In genomic region chr17:82079001-82079677, GRCh38 we compare ENCODE assay signal across 20 cellular contexts. TPM values are rescaled to one million over a fixed set of nuclear protein-coding genes. Genes with fewer than 3 reads are reported as not detected.
DNase-seq lines count a peak whose midpoint lies in the region; ATAC-seq, FAIRE-seq and TF ChIP-seq lines count a peak whose summit lies in the region.
"Had no signal": no experiment of that assay in that cellular context is flagged by ENCODE, and none has a peak within 500 bp of the region (broad histone marks: within the 10 kb centered on the region; RNA-seq: fewer than 3 reads in every experiment).

No MANE protein-coding gene starts in this region.

- 0 out of 2 replicates have a peak, but pooled peaks have one; percentile 36 for TF ChIP-seq POLR2A in GM12891 (IDR thresholded peaks at IDR 0.05; ENCODE audit: low read depth, low read length)
- peak; percentile 63; the same call in 1 of the 2 replicates for TF ChIP-seq POLR2A in GM12878 (IDR thresholded peaks at IDR 0.05; ENCODE audit: low read depth, low read length)

- no peaks in the 10 kb centered on the region for H3K4me1 ChIP-seq in CD8-positive, alpha-beta T cell (ENCODE audit: insufficient read depth, low read length)
- H3K4me1 ChIP-seq in GM12878 (ENCODE audit: control insufficient read depth, insufficient read depth, low read length) (no peaks in the 10 kb centered on the region), mesenchymal stem cell (ENCODE audit: control insufficient read depth, insufficient read depth, low read depth, low read length) (peaks cover 3% of the 10 kb centered on the region)

- H3K36me3 ChIP-seq in CD8-positive, alpha-beta T cell (ENCODE audit: insufficient read depth, low read length): peaks cover 13% of the 10 kb centered on the region
- peaks cover 11 to 43% of the 10 kb centered on the region in 2 experiments; a peak in 3 of 4 replicates for H3K36me3 ChIP-seq in GM12878 (ENCODE audit: control insufficient read depth in 2 of 2, insufficient read depth in 2 of 2, low read length in 1 of 2)
- H3K36me3 ChIP-seq in mesenchymal stem cell (ENCODE audit: control insufficient read depth in 1 of 2, insufficient read depth in 2 of 2, low read depth in 1 of 2, low read length in 2 of 2): peaks cover 58 to 77% of the 10 kb centered on the region in 2 experiments

- H3K27ac Mint-ChIP-seq in CD8-positive, alpha-beta T cell: peak overlapping the region; percentile 57
- H3K27ac Mint-ChIP-seq in stimulated activated naive CD8-positive, alpha-beta T cell treated with anti-CD3 and anti-CD28 coated beads, Interleukin-15, amount 100 ng/mL, for 72 hours: no peak overlapping the region
- H3K27ac Mint-ChIP-seq: B cell; CD8-positive, alpha-beta memory T cell; GM23338; HFFc6 had no signal

- H2BK120ac ChIP-seq in mesenchymal stem cell (ENCODE audit: low read depth, low read length): no peak overlapping the region

- H3K27me3 ChIP-seq in CD8-positive, alpha-beta T cell (ENCODE audit: insufficient read depth, low read length): no peaks in the 10 kb centered on the region
- H3K27me3 ChIP-seq in GM12878 (replicated peaks in 1 of 2; ENCODE audit: control insufficient read depth in 2 of 2, insufficient read depth in 2 of 2, low read length in 1 of 2) (no peaks in the 10 kb centered on the region), mesenchymal stem cell (ENCODE audit: control insufficient read depth in 1 of 2, insufficient read depth in 1 of 2, low read length in 2 of 2) (no peaks in the 10 kb centered on the region)
- H3K27me3 ChIP-seq: BLaER1 treated with 17β-estradiol and CSF1 and Interleukin-3, amounts not matched to agents 10 nM and 100 nM had no signal

- CTCF ChIA-PET in CD8-positive, alpha-beta T cell (lab: Charles Lee): no interaction called here
- CTCF ChIA-PET in GM12878 (lab: Yijun Ruan, JAX): no interaction called here

- no peak overlapping the region for H3K27ac ChIP-seq in CD8-positive, alpha-beta T cell (ENCODE audit: low read depth, low read length)
- no peak overlapping the region for H3K27ac ChIP-seq in GM12878 (ENCODE audit: control insufficient read depth, insufficient read depth)
- no peak overlapping the region for H3K27ac ChIP-seq in mesenchymal stem cell (ENCODE audit: low read length, poor library complexity, severe bottlenecking)
- H3K27ac ChIP-seq in coronary artery: no peak overlapping the region
- H3K27ac ChIP-seq: BLaER1 treated with 17β-estradiol and CSF1 and Interleukin-3, amounts not matched to agents 10 nM and 100 nM; KMS-11 had no signal

- peaks cover 29% of the 10 kb centered on the region for H3K79me1 ChIP-seq in mesenchymal stem cell (replicated peaks; ENCODE audit: low read length, poor library complexity, severe bottlenecking)

- H3K4me3 ChIP-seq in CD8-positive, alpha-beta T cell (ENCODE audit: low read depth, low read length): no peak overlapping the region
- H3K4me3 ChIP-seq in GM12878 (no peak overlapping the region), mesenchymal stem cell (ENCODE audit: insufficient read depth in 1 of 2, low read depth in 1 of 2, low read length in 2 of 2) (no peak overlapping the region), coronary artery (no peak overlapping the region)
- H3K4me3 ChIP-seq: BLaER1 treated with 17β-estradiol and CSF1 and Interleukin-3, amounts not matched to agents 10 nM and 100 nM; GM23338 had no signal

- H2BK15ac ChIP-seq in mesenchymal stem cell (ENCODE audit: low read depth, poor library complexity, severe bottlenecking): no peak overlapping the region

- no peaks in the 10 kb centered on the region for H3K79me2 ChIP-seq in GM12878 (ENCODE audit: control insufficient read depth, insufficient read depth, low read length)

- no peak overlapping the region for H2BK5ac ChIP-seq in mesenchymal stem cell (ENCODE audit: low read depth, low read length, poor library complexity, severe bottlenecking)

- no peak overlapping the region for H3K18ac ChIP-seq in mesenchymal stem cell (ENCODE audit: low read depth in 1 of 2, low read length in 2 of 2)

- SMC1A ChIA-PET in GM12878 (lab: Charles Lee; ENCODE audit: uncharacterized antibody, unreplicated experiment): no interaction called here

- no peak for TF ChIP-seq EP300 in GM12878 (IDR thresholded peaks at IDR 0.05; ENCODE audit: borderline replicate concordance in 1 of 2, control insufficient read depth in 1 of 2, low read depth in 2 of 2, low read length in 2 of 2)

- POLR2A ChIA-PET in CD8-positive, alpha-beta T cell (lab: Charles Lee): no interaction called here
- POLR2A ChIA-PET in GM12878 (lab: Charles Lee): no interaction called here

- FAIRE-seq in GM12891 (lab: Jason Lieb, UNC) (no peak), GM12878 (lab: Jason Lieb, UNC) (no peak)
- FAIRE-seq: D721Med, GM18507, H54 had no signal

- H3K4me2 ChIP-seq in GM12878 (ENCODE audit: control insufficient read depth, insufficient read depth) (no peak overlapping the region), mesenchymal stem cell (ENCODE audit: low read length, poor library complexity, severe bottlenecking) (no peak overlapping the region)
- H3K4me2 ChIP-seq: BLaER1 treated with 17β-estradiol and CSF1 and Interleukin-3, amounts not matched to agents 10 nM and 100 nM; GM23338; KMS-11 had no signal

- no peak overlapping the region for H2AK5ac ChIP-seq in mesenchymal stem cell (ENCODE audit: low read length, severe bottlenecking)

- peaks cover 35% of the 10 kb centered on the region for H3K36me3 Mint-ChIP-seq in CD8-positive, alpha-beta T cell

- no peaks in the 10 kb centered on the region for H3K4me1 Mint-ChIP-seq in CD8-positive, alpha-beta T cell (ENCODE audit: low read depth)
- H3K4me1 Mint-ChIP-seq in stimulated activated naive CD8-positive, alpha-beta T cell treated with anti-CD3 and anti-CD28 coated beads, Interleukin-15, amount 100 ng/mL, for 72 hours: no peaks in the 10 kb centered on the region
- H3K4me1 Mint-ChIP-seq: B cell; CD8-positive, alpha-beta memory T cell had no signal

- H2AFZ ChIP-seq in GM12878 (ENCODE audit: control insufficient read depth, low read depth, low read length) (no peak overlapping the region), mesenchymal stem cell (ENCODE audit: low read depth, low read length) (no peak overlapping the region)
- H2AFZ ChIP-seq: GM23338 had no signal

- in situ Hi-C loops in GM12878 (cut with MboI): no loop called here

- H4K91ac ChIP-seq in mesenchymal stem cell (ENCODE audit: low read length): peak overlapping the region; percentile 25

- no peak overlapping the region for H3K9ac ChIP-seq in GM12878 (ENCODE audit: control insufficient read depth, insufficient read depth, low read length)
- H3K9ac ChIP-seq in mesenchymal stem cell (ENCODE audit: low read length): no peak overlapping the region
- H3K9ac ChIP-seq: BLaER1 treated with 17β-estradiol and CSF1 and Interleukin-3, amounts not matched to agents 10 nM and 100 nM; KMS-11 had no signal

- WGBS in GM12878 (ENCODE audit: insufficient coverage, insufficient replicate concordance, low lambda C conversion rate, missing lambda C conversion rate): 99% methylated on average over 37 of the region's 47 CpGs
- WGBS in mesenchymal stem cell: 99% methylated on average over 46 of the region's 47 CpGs

- no peak overlapping the region for H3K14ac ChIP-seq in mesenchymal stem cell (ENCODE audit: low read length in 2 of 2)

- H3K4ac ChIP-seq in mesenchymal stem cell (ENCODE audit: low read depth in 1 of 2, low read length in 2 of 2): no peak overlapping the region

- H3K9me3 Mint-ChIP-seq in CD8-positive, alpha-beta T cell: no peaks in the 10 kb centered on the region
- H3K9me3 Mint-ChIP-seq in stimulated activated naive CD8-positive, alpha-beta T cell treated with anti-CD3 and anti-CD28 coated beads, Interleukin-15, amount 100 ng/mL, for 72 hours: no peaks in the 10 kb centered on the region
- H3K9me3 Mint-ChIP-seq: CD8-positive, alpha-beta memory T cell; GM23338; HFFc6 had no signal

- H3K4me3 Mint-ChIP-seq in CD8-positive, alpha-beta T cell: no peak overlapping the region
- H3K4me3 Mint-ChIP-seq in stimulated activated naive CD8-positive, alpha-beta T cell treated with anti-CD3 and anti-CD28 coated beads, Interleukin-15, amount 100 ng/mL, for 72 hours: no peak overlapping the region
- H3K4me3 Mint-ChIP-seq: B cell, GM23338, HFFc6 had no signal

- H4K8ac ChIP-seq in mesenchymal stem cell (ENCODE audit: low read length): peak overlapping the region; percentile 7

- peak in 1 of 7 experiments; percentile 28 for DNase-seq in CD8-positive, alpha-beta T cell
- no peak for DNase-seq in GM12891 (ENCODE audit: insufficient read length, low spot score)
- DNase-seq in GM12878 (ENCODE audit: low read depth, low spot score): no peak
- no peak for DNase-seq in mesenchymal stem cell
- DNase-seq in NCI-H345 (lab: John Stamatoyannopoulos, UW): no peak
- no peak for DNase-seq in stimulated activated naive CD8-positive, alpha-beta T cell treated with anti-CD3 and anti-CD28 coated beads, Interleukin-15, amount 100 ng/mL, for 72 hours
- no peak for DNase-seq in coronary artery (ENCODE audit: low spot score)
- DNase-seq: CD8-positive, alpha-beta memory T cell; COR-L47; DMS79 treated with DMSO at 0.1 percent for 48 hours; GF-D8; HCEC 1CT; HFFc6 had no signal

- H4K20me1 ChIP-seq in GM12878 (ENCODE audit: control insufficient read depth, insufficient read depth): no peaks in the 10 kb centered on the region

- intact Hi-C loops in CD8-positive, alpha-beta T cell (cut with DNase I, micrococcal nuclease): no loop called here
- intact Hi-C loops in GM12878 (cut with micrococcal nuclease; ENCODE audit: unreplicated experiment): no loop called here

- no peak overlapping the region for H3K23ac ChIP-seq in mesenchymal stem cell (ENCODE audit: low read length in 2 of 2)

- TF ChIP-seq CTCF in CD8-positive, alpha-beta T cell (IDR thresholded peaks at IDR 0.05): no peak
- TF ChIP-seq CTCF in GM12878 (IDR thresholded peaks at IDR 0.05 in 2 of 3, conservative IDR thresholded peaks at IDR 0.05 in 1 of 3; ENCODE audit: control insufficient read depth in 2 of 3, extremely low read depth in 1 of 3, insufficient read depth in 1 of 3, low read depth in 3 of 3, low read length in 3 of 3) (no peak), coronary artery (IDR thresholded peaks at IDR 0.05) (no peak)

- no peaks in the 10 kb centered on the region for H3K9me3 ChIP-seq in CD8-positive, alpha-beta T cell (ENCODE audit: low read length)
- H3K9me3 ChIP-seq in GM12878 (replicated peaks; ENCODE audit: control insufficient read depth, insufficient read depth, low read length) (no peaks in the 10 kb centered on the region), mesenchymal stem cell (ENCODE audit: control insufficient read depth, low read length) (no peaks in the 10 kb centered on the region)
- H3K9me3 ChIP-seq: BLaER1 treated with 17β-estradiol and CSF1 and Interleukin-3, amounts not matched to agents 10 nM and 100 nM had no signal

- BruUV-seq in GM12878 (replicated peaks; lab: Mats Ljungman, UMichigan): no TSS peak

- ATAC-seq in CD8-positive, alpha-beta T cell: no peak
- ATAC-seq in GM12878: no peak
- no peak for ATAC-seq in stimulated activated naive CD8-positive, alpha-beta T cell treated with anti-CD3 and anti-CD28 coated beads, Interleukin-15, amount 100 ng/mL, for 72 hours
- ATAC-seq: GM23338 had no signal

- TF ChIP-seq RAD21 in GM12878 (IDR thresholded peaks at IDR 0.05; ENCODE audit: insufficient read depth, low read depth, low read length): no peak

- RAD21 ChIA-PET in GM12878 (lab: Charles Lee; ENCODE audit: unreplicated experiment): no interaction called here

- H2BK12ac ChIP-seq in mesenchymal stem cell (ENCODE audit: low read length in 2 of 2): no peak overlapping the region

- no peaks in the 10 kb centered on the region for H3K27me3 Mint-ChIP-seq in CD8-positive, alpha-beta T cell (ENCODE audit: low read depth)
- H3K27me3 Mint-ChIP-seq in stimulated activated naive CD8-positive, alpha-beta T cell treated with anti-CD3 and anti-CD28 coated beads, Interleukin-15, amount 100 ng/mL, for 72 hours: no peaks in the 10 kb centered on the region
- H3K27me3 Mint-ChIP-seq: B cell; CD8-positive, alpha-beta memory T cell had no signal

RNA-seq across cellular contexts. Expression of gene DUS1L, which starts 13.5 kb away (rescaled TPM):
- total RNA-seq in CD8-positive, alpha-beta T cell: 100 to 1,000 TPM; 159 to 174 TPM
- 77.3 TPM for polyA plus RNA-seq in GM12891 (2012; ENCODE audit: low read depth, missing spikeins)
- 56.8 and 75.9 TPM in 2 replicates for total RNA-seq in GM12878 (2013; cell fraction: nucleolus; rRNA removed)
- total RNA-seq in GM12878 (2014; rRNA removed) (107 and 132 TPM in 2 replicates), GM12878 (2014; rRNA removed; fragmentation: Illumina TruSeq; extraction: Trizol) (43.3 and 50.3 TPM in 2 replicates), GM12878 (2021) (137 and 157 TPM in 2 replicates)
- 52.5 TPM for polyA plus RNA-seq in GM12878 (2011; ENCODE audit: low read depth)
- polyA plus RNA-seq in GM12878 (2011; rRNA removed) (21.0 and 42.6 TPM in 2 replicates), GM12878 (2014; fragmentation: Illumina TruSeq; extraction: Trizol) (13.8 and 46.5 TPM in 2 replicates), GM12878 (2014; fragmentation: Nextera tagmentation; extraction: Ambion mirVana) (10 to 100 TPM in 1 of 2 experiments, 1 to 10 TPM in 1; 6.1 to 15.3 TPM), GM12878 (2014; rRNA removed) (147 and 155 TPM in 2 replicates), GM12878 (2016; fragmentation: Nextera tagmentation; extraction: Ambion mirVana) (10 to 100 TPM in 1 of 2 experiments, 1 to 10 TPM in 1; 9.7 to 25.4 TPM)
- polyA plus RNA-seq in GM12878 (2011; cell fraction: cytosol; rRNA removed): 77.7 and 101 TPM in 2 replicates
- 285 and 360 TPM in 2 replicates for polyA plus RNA-seq in GM12878 (2011; cell fraction: nucleus; rRNA removed)
- polyA plus RNA-seq in GM12878 (2012): 61.7 and 71.7 TPM in 2 replicates
- polyA minus RNA-seq in GM12878 (2011; rRNA and poly(A)+ RNA removed): 23.4 and 40.3 TPM in 2 replicates
- polyA minus RNA-seq in GM12878 (2011; cell fraction: cytosol; rRNA and poly(A)+ RNA removed): 25.4 and 29.1 TPM in 2 replicates
- polyA minus RNA-seq in GM12878 (2011; cell fraction: nucleus; rRNA and poly(A)+ RNA removed): 63.5 and 104 TPM in 2 replicates
- 23.0 TPM for polyA plus RNA-seq in mesenchymal stem cell (2013, experiment 1 of 2)
- 20.9 TPM for polyA plus RNA-seq in mesenchymal stem cell (2013, experiment 2 of 2)

RNA-seq across cellular contexts. Expression of gene FASN, which starts 18.9 kb away (rescaled TPM):
- total RNA-seq in CD8-positive, alpha-beta T cell: 100 to 1,000 TPM; 245 to 263 TPM
- polyA plus RNA-seq in GM12891 (2012; ENCODE audit: low read depth, missing spikeins): 59.2 TPM
- 81.2 and 110 TPM in 2 replicates for total RNA-seq in GM12878 (2013; cell fraction: nucleolus; rRNA removed)
- total RNA-seq in GM12878 (2014; rRNA removed) (67.4 and 73.8 TPM in 2 replicates), GM12878 (2014; rRNA removed; fragmentation: Illumina TruSeq; extraction: Trizol) (18.0 and 20.8 TPM in 2 replicates), GM12878 (2021) (333 and 348 TPM in 2 replicates)
- polyA plus RNA-seq in GM12878 (2011; ENCODE audit: low read depth): 15.3 TPM
- polyA plus RNA-seq in GM12878 (2011; rRNA removed) (4.5 and 10.8 TPM in 2 replicates), GM12878 (2014; fragmentation: Illumina TruSeq; extraction: Trizol) (1.6 and 12.8 TPM in 2 replicates), GM12878 (2014; fragmentation: Nextera tagmentation; extraction: Ambion mirVana) (under 1 TPM; 0.19 to 0.31 TPM), GM12878 (2014; rRNA removed) (87.8 and 131 TPM in 2 replicates), GM12878 (2016; fragmentation: Nextera tagmentation; extraction: Ambion mirVana) (10 to 100 TPM; 40.1 to 42.5 TPM)
- 31.3 and 40.9 TPM in 2 replicates for polyA plus RNA-seq in GM12878 (2011; cell fraction: cytosol; rRNA removed)
- polyA plus RNA-seq in GM12878 (2011; cell fraction: nucleus; rRNA removed): 137 and 205 TPM in 2 replicates
- 82.0 and 91.6 TPM in 2 replicates for polyA plus RNA-seq in GM12878 (2012)
- 21.8 and 51.5 TPM in 2 replicates for polyA minus RNA-seq in GM12878 (2011; rRNA and poly(A)+ RNA removed)
- 91.7 and 93.8 TPM in 2 replicates for polyA minus RNA-seq in GM12878 (2011; cell fraction: cytosol; rRNA and poly(A)+ RNA removed)
- polyA minus RNA-seq in GM12878 (2011; cell fraction: nucleus; rRNA and poly(A)+ RNA removed): 35.7 and 66.9 TPM in 2 replicates
- polyA plus RNA-seq in mesenchymal stem cell (2013, experiment 1 of 2): 121 TPM
- polyA plus RNA-seq in mesenchymal stem cell (2013, experiment 2 of 2): 108 TPM

RNA-seq across cellular contexts. Expression of gene GPS1, which starts 27.4 kb away (rescaled TPM):
- 10 to 100 TPM; 72.0 to 72.8 TPM for total RNA-seq in CD8-positive, alpha-beta T cell
- 48.7 TPM for polyA plus RNA-seq in GM12891 (2012; ENCODE audit: low read depth, missing spikeins)
- total RNA-seq in GM12878 (2013; cell fraction: nucleolus; rRNA removed): 41.6 and 44.7 TPM in 2 replicates
- total RNA-seq in GM12878 (2014; rRNA removed): 110 and 131 TPM in 2 replicates
- 35.1 and 37.1 TPM in 2 replicates for total RNA-seq in GM12878 (2014; rRNA removed; fragmentation: Illumina TruSeq; extraction: Trizol)
- 113 and 122 TPM in 2 replicates for total RNA-seq in GM12878 (2021)
- polyA plus RNA-seq in GM12878 (2011; ENCODE audit: low read depth): 21.3 TPM
- 14.3 and 53.3 TPM in 2 replicates for polyA plus RNA-seq in GM12878 (2011; rRNA removed)
- polyA plus RNA-seq in GM12878 (2011; cell fraction: cytosol; rRNA removed): 65.9 and 98.5 TPM in 2 replicates
- 198 and 262 TPM in 2 replicates for polyA plus RNA-seq in GM12878 (2011; cell fraction: nucleus; rRNA removed)
- polyA plus RNA-seq in GM12878 (2012): 41.2 and 44.0 TPM in 2 replicates
- 7.5 and 32.8 TPM in 2 replicates for polyA plus RNA-seq in GM12878 (2014; fragmentation: Illumina TruSeq; extraction: Trizol)
- polyA plus RNA-seq in GM12878 (2014; fragmentation: Nextera tagmentation; extraction: Ambion mirVana): 10 to 100 TPM in 1 of 2 experiments, 1 to 10 TPM in 1; 2.2 to 11.5 TPM
- 102 and 119 TPM in 2 replicates for polyA plus RNA-seq in GM12878 (2014; rRNA removed)
- polyA plus RNA-seq in GM12878 (2016; fragmentation: Nextera tagmentation; extraction: Ambion mirVana): 100 to 1,000 TPM; 119 to 146 TPM
- polyA minus RNA-seq in GM12878 (2011; rRNA and poly(A)+ RNA removed): 50.1 and 72.3 TPM in 2 replicates
- 44.1 and 45.0 TPM in 2 replicates for polyA minus RNA-seq in GM12878 (2011; cell fraction: cytosol; rRNA and poly(A)+ RNA removed)
- polyA minus RNA-seq in GM12878 (2011; cell fraction: nucleus; rRNA and poly(A)+ RNA removed): 42.7 and 84.3 TPM in 2 replicates
- 63.6 TPM for polyA plus RNA-seq in mesenchymal stem cell (2013, experiment 1 of 2)
- polyA plus RNA-seq in mesenchymal stem cell (2013, experiment 2 of 2): 62.1 TPM

RNA-seq across cellular contexts. Expression of gene RFNG, which starts 27.5 kb away (rescaled TPM):
- 10 to 100 TPM; 26.2 to 27.2 TPM for total RNA-seq in CD8-positive, alpha-beta T cell
- 13.8 TPM for polyA plus RNA-seq in GM12891 (2012; ENCODE audit: low read depth, missing spikeins)
- 23.5 and 23.7 TPM in 2 replicates for total RNA-seq in GM12878 (2013; cell fraction: nucleolus; rRNA removed)
- total RNA-seq in GM12878 (2014; rRNA removed): 14.5 and 14.8 TPM in 2 replicates
- 5.2 and 7.8 TPM in 2 replicates for total RNA-seq in GM12878 (2014; rRNA removed; fragmentation: Illumina TruSeq; extraction: Trizol)
- total RNA-seq in GM12878 (2021): 17.7 and 19.6 TPM in 2 replicates
- 10.9 TPM for polyA plus RNA-seq in GM12878 (2011; ENCODE audit: low read depth)
- 4.4 and 7.1 TPM in 2 replicates for polyA plus RNA-seq in GM12878 (2011; rRNA removed)
- polyA plus RNA-seq in GM12878 (2011; cell fraction: cytosol; rRNA removed): 6.6 and 12.0 TPM in 2 replicates
- 83.6 and 89.3 TPM in 2 replicates for polyA plus RNA-seq in GM12878 (2011; cell fraction: nucleus; rRNA removed)
- 20.4 and 23.3 TPM in 2 replicates for polyA plus RNA-seq in GM12878 (2012)
- 1.3 and 7.2 TPM in 2 replicates for polyA plus RNA-seq in GM12878 (2014; fragmentation: Illumina TruSeq; extraction: Trizol)
- polyA plus RNA-seq in GM12878 (2014; fragmentation: Nextera tagmentation; extraction: Ambion mirVana): under 1 TPM; 0.10 to 0.93 TPM
- polyA plus RNA-seq in GM12878 (2014; rRNA removed): 19.0 and 22.4 TPM in 2 replicates
- 1 to 10 TPM; 1.6 to 2.6 TPM for polyA plus RNA-seq in GM12878 (2016; fragmentation: Nextera tagmentation; extraction: Ambion mirVana)
- polyA minus RNA-seq in GM12878 (2011; rRNA and poly(A)+ RNA removed): 2.4 and 4.8 TPM in 2 replicates
- 2.9 and 4.4 TPM in 2 replicates for polyA minus RNA-seq in GM12878 (2011; cell fraction: cytosol; rRNA and poly(A)+ RNA removed)
- polyA minus RNA-seq in GM12878 (2011; cell fraction: nucleus; rRNA and poly(A)+ RNA removed): 8.1 and 8.2 TPM in 2 replicates
- 31.3 TPM for polyA plus RNA-seq in mesenchymal stem cell (2013, experiment 1 of 2)
- polyA plus RNA-seq in mesenchymal stem cell (2013, experiment 2 of 2): 31.7 TPM

RNA-seq across cellular contexts. Expression of gene DCXR, which starts 41.6 kb away (rescaled TPM):
- total RNA-seq in CD8-positive, alpha-beta T cell: 10 to 100 TPM; 71.7 to 77.7 TPM
- 40.2 TPM for polyA plus RNA-seq in GM12891 (2012; ENCODE audit: low read depth, missing spikeins)
- 13.4 and 14.9 TPM in 2 replicates for total RNA-seq in GM12878 (2013; cell fraction: nucleolus; rRNA removed)
- total RNA-seq in GM12878 (2014; rRNA removed) (80.8 and 85.8 TPM in 2 replicates), GM12878 (2014; rRNA removed; fragmentation: Illumina TruSeq; extraction: Trizol) (32.4 and 39.9 TPM in 2 replicates), GM12878 (2021) (110 and 119 TPM in 2 replicates)
- 79.4 TPM for polyA plus RNA-seq in GM12878 (2011; ENCODE audit: low read depth)
- polyA plus RNA-seq in GM12878 (2011; rRNA removed) (29.9 and 66.6 TPM in 2 replicates), GM12878 (2014; fragmentation: Illumina TruSeq; extraction: Trizol) (45.6 and 92.0 TPM in 2 replicates), GM12878 (2014; fragmentation: Nextera tagmentation; extraction: Ambion mirVana) (10 to 100 TPM; 12.3 to 44.8 TPM), GM12878 (2014; rRNA removed) (128 and 151 TPM in 2 replicates), GM12878 (2016; fragmentation: Nextera tagmentation; extraction: Ambion mirVana) (100 to 1,000 TPM; 122 to 139 TPM)
- polyA plus RNA-seq in GM12878 (2011; cell fraction: cytosol; rRNA removed): 188 and 195 TPM in 2 replicates
- polyA plus RNA-seq in GM12878 (2011; cell fraction: nucleus; rRNA removed): 136 and 154 TPM in 2 replicates
- polyA plus RNA-seq in GM12878 (2012): 73.6 and 79.6 TPM in 2 replicates
- 53.5 and 69.9 TPM in 2 replicates for polyA minus RNA-seq in GM12878 (2011; rRNA and poly(A)+ RNA removed)
- 23.2 and 25.8 TPM in 2 replicates for polyA minus RNA-seq in GM12878 (2011; cell fraction: cytosol; rRNA and poly(A)+ RNA removed)
- 21.6 and 34.3 TPM in 2 replicates for polyA minus RNA-seq in GM12878 (2011; cell fraction: nucleus; rRNA and poly(A)+ RNA removed)
- polyA plus RNA-seq in mesenchymal stem cell (2013, experiment 1 of 2): 39.7 TPM
- polyA plus RNA-seq in mesenchymal stem cell (2013, experiment 2 of 2): 43.5 TPM
